In the genomic region with DNA sequence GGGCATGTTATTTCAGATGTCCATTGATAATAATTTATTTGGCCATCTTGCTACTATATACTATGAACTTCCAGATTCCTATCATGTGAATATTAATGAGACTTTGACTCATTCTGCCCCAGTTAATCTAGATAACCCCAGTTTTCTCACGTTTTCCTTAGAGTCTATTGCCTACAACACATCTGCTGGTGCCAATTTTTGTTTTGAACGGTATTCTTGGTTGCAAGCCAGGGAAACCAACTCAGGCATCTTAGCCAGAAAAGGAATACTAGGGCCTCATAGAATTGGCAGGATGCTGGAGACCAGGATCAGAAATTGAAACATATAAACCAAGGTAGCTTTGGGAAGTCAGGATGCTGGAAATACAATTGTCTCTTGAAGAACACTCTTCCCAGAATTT, we compare ENCODE assay signal across 19 cellular contexts. TPM values are rescaled to one million over a fixed set of nuclear protein-coding genes. Genes with fewer than 3 reads are reported as not detected.
DNase-seq lines count a peak whose midpoint lies in the region; ATAC-seq and TF ChIP-seq lines count a peak whose summit lies in the region.
"Had no signal": no experiment of that assay in that cellular context is flagged by ENCODE, and none has a peak within 500 bp of the region (broad histone marks: within the 10 kb centered on the region; RNA-seq: fewer than 3 reads in every experiment).

No MANE protein-coding gene starts in this region.

- ATAC-seq in thoracic aorta (ENCODE audit: insufficient number of reproducible peaks, low FRiP score, low read depth), result peak; percentile 52
- ATAC-seq in GM21447 (IDR thresholded peaks at IDR 0.05; ENCODE audit: unreplicated experiment), result no peak
- no peak for ATAC-seq in GM21390 (IDR thresholded peaks at IDR 0.05; ENCODE audit: unreplicated experiment)
- ATAC-seq: CD8-positive, alpha-beta T cell; GM23338 had no signal

- H3K27ac ChIP-seq in thoracic aorta, result peak overlapping the region; percentile 22 to 69
- H3K27ac ChIP-seq: BLaER1 treated with 17β-estradiol and CSF1 and Interleukin-3, amounts not matched to agents 10 nM and 100 nM; HL-60 had no signal

- H3K4me3 ChIP-seq in fibroblast of the aortic adventitia (ENCODE audit: low read depth, low read length) (no peak overlapping the region), thoracic aorta (no peak overlapping the region)
- H3K4me3 ChIP-seq: BLaER1 treated with 17β-estradiol and CSF1 and Interleukin-3, amounts not matched to agents 10 nM and 100 nM; GM23338 had no signal

- H3K4me1 ChIP-seq in thoracic aorta (ENCODE audit: control insufficient read depth in 1 of 2, low read depth in 2 of 2), result peaks cover 11 to 31% of the 10 kb centered on the region in 2 donors

- DNase-seq in EH (ENCODE audit: low read depth) (peak; percentile 62), M059J (ENCODE audit: low read depth) (peak; percentile 9), fibroblast of the aortic adventitia (ENCODE audit: low read depth) (peak; percentile 27), thoracic aorta (ENCODE audit: low spot score) (no peak), NCI-H1105 (lab: John Stamatoyannopoulos, UW) (no peak), NCI-H2196 treated with DMSO at 0.1 percent for 48 hours (lab: John Stamatoyannopoulos, UW; ENCODE audit: unreplicated experiment) (no peak)
- DNase-seq: 8988T; CD8-positive, alpha-beta T cell; DMS 273 treated with DMSO at 0.1 percent for 48 hours; DMS53; DND-41; GDM1; HCEC 1CT had no signal

- no peaks in the 10 kb centered on the region for H3K9me3 ChIP-seq in thoracic aorta

- H3K27me3 ChIP-seq in thoracic aorta (replicated peaks; ENCODE audit: insufficient read depth), result no peaks in the 10 kb centered on the region
- H3K27me3 ChIP-seq: BLaER1 treated with 17β-estradiol and CSF1 and Interleukin-3, amounts not matched to agents 10 nM and 100 nM had no signal

- H3K36me3 ChIP-seq in thoracic aorta, result no peaks in the 10 kb centered on the region
- H3K36me3 ChIP-seq: BLaER1 treated with 17β-estradiol and CSF1 and Interleukin-3, amounts not matched to agents 10 nM and 100 nM had no signal

- TF ChIP-seq CTCF in fibroblast of the aortic adventitia (IDR thresholded peaks at IDR 0.05; ENCODE audit: insufficient read depth, low read length), result no peak
- no peak for TF ChIP-seq CTCF in thoracic aorta (IDR thresholded peaks at IDR 0.05)

RNA-seq across cellular contexts. Expression of a gene that starts 28.0 kb away (rescaled TPM):
- total RNA-seq in M059J (2014; rRNA removed; shearing (Covaris generic)), result 0.15 and 0.52 TPM in 2 replicates
- total RNA-seq in fibroblast of the aortic adventitia (ENCODE audit: low replicate concordance) (2.8 and 23.7 TPM in 2 replicates), thoracic aorta (10 to 100 TPM; 25.7 to 34.3 TPM)
- total RNA-seq: B cell; CD8-positive, alpha-beta T cell had no signal

Comparison
In these comparisons a context has a peak if more than half of its experiments do, and no peak if none do; other contexts are left out.
1. DNase-seq: peak in EH (single experiment), M059J (single experiment) and fibroblast of the aortic adventitia (single experiment); none in thoracic aorta (single experiment), NCI-H1105 (single experiment) and NCI-H2196 treated with DMSO at 0.1 percent for 48 hours (single experiment).